Comparison of ENCODE assay signal across 8 cellular contexts in the genomic region with DNA sequence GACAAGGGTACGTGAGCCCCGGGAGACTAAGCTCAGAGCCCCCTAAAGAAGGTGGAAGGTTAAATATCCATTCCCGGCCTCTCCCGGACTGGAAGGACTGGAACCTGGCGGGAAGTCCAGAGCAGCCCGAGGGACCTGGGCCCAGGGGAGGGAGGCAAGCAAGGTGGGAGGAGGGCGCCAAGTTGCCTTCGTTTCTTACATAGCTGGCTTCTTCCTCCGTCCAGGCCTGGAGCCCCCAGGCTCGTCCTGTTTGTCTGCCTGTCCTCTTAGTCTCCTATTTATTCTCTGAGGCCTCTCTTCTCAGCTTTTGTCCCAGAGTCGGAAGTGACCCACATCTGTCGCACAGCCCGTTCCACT. TPM values are rescaled to one million over a fixed set of nuclear protein-coding genes. Genes with fewer than 3 reads are reported as not detected.
DNase-seq lines count a peak whose midpoint lies in the region; ATAC-seq and TF ChIP-seq lines count a peak whose summit lies in the region.

No MANE protein-coding gene starts in this region.

- ATAC-seq in GM18511 (IDR thresholded peaks at IDR 0.05; ENCODE audit: unreplicated experiment) = peak; percentile 0
- no peak for ATAC-seq in HG02571 (IDR thresholded peaks at IDR 0.05; ENCODE audit: unreplicated experiment)
- no peak for ATAC-seq in HG03469 (IDR thresholded peaks at IDR 0.05; ENCODE audit: unreplicated experiment)

- DNase-seq in PC-9 = no peak
- peak; percentile 58 for DNase-seq in ecto neural progenitor cell (ENCODE audit: low spot score)
- DNase-seq in NCI-H146 treated with DMSO at 0.1 percent for 48 hours (lab: John Stamatoyannopoulos, UW; ENCODE audit: unreplicated experiment) = no peak
- no peak for DNase-seq in NCI-H2171 treated with DMSO at 0.1 percent for 48 hours (lab: John Stamatoyannopoulos, UW)

- H3K27ac Mint-ChIP-seq in nephron = peak overlapping the region; percentile 89 to 96 (median 90)

- H3K27me3 ChIP-seq in PC-9 (ENCODE audit: insufficient read depth, low read depth) = no peaks in the 10 kb centered on the region

- peaks cover 28% of the 10 kb centered on the region for H3K4me1 Mint-ChIP-seq in nephron

- no TSS peak for BruUV-seq in PC-9 (replicated peaks; lab: Mats Ljungman, UMichigan)

- peaks cover 4% of the 10 kb centered on the region; the same call in 1 of the 2 replicates for H3F3A ChIP-seq in PC-9 (ENCODE audit: insufficient read depth, low read depth)

- intact Hi-C loops in PC-9 (cut with micrococcal nuclease; ENCODE audit: unreplicated experiment) = loop anchor here (1.0 to 5.0 kb wide), 2 partner anchors 15 to 67 kb away; partner anchors contain the start of gene IRF9

- peak overlapping the region; percentile 57 for H3K27ac ChIP-seq in PC-9

- peak overlapping the region; percentile 78 for H3K4me3 ChIP-seq in PC-9

- no peaks in the 10 kb centered on the region for H3K9me3 ChIP-seq in PC-9 (ENCODE audit: insufficient read depth, low read depth)

- peak overlapping the region; percentile 94 to 97 (median 95) for H3K4me3 Mint-ChIP-seq in nephron

- H3K4me1 ChIP-seq in PC-9 (replicated peaks; ENCODE audit: insufficient read depth) = peaks cover 12% of the 10 kb centered on the region

- no peaks in the 10 kb centered on the region for H3K36me3 Mint-ChIP-seq in nephron (ENCODE audit: low read depth)

- H2AFZ ChIP-seq in PC-9 = peak overlapping the region; percentile 91

- no peaks in the 10 kb centered on the region for H3K9me3 Mint-ChIP-seq in nephron

- CTCF ChIA-PET in PC-9 (lab: Charles Lee) = interaction anchor here (0.6 to 1.2 kb wide), 4 partner anchors 14 to 212 kb away, joined by 3 to 4 read pairs (median 3); no protein-coding TSS in a partner anchor

- no peaks in the 10 kb centered on the region for H3K36me3 ChIP-seq in PC-9 (ENCODE audit: low read depth)

- peak overlapping the region; percentile 91 for H3K4me2 ChIP-seq in PC-9

- peaks cover 7% of the 10 kb centered on the region for H3K27me3 Mint-ChIP-seq in nephron (ENCODE audit: low read depth)

- no peak for TF ChIP-seq CTCF in PC-9 (conservative IDR thresholded peaks at IDR 0.05)
- TF ChIP-seq CTCF in nephron (IDR thresholded peaks at IDR 0.05; ENCODE audit: unreplicated experiment in 3 of 3) = no peak

- peaks cover 12% of the 10 kb centered on the region for H3K79me2 ChIP-seq in PC-9 (ENCODE audit: low read depth)

- POLR2A ChIA-PET in PC-9 (lab: Charles Lee; ENCODE audit: unreplicated experiment) = interaction anchor here (0.6 to 0.7 kb wide), 2 partner anchors 14 to 20 kb away, joined by 3 read pairs; partner anchors contain the start of gene NRL

- H4K20me1 ChIP-seq in PC-9 (ENCODE audit: insufficient read depth) = no peaks in the 10 kb centered on the region

- 0 out of 2 replicates have a peak, but pooled peaks cover 3% of the 10 kb centered on the region for H3K9me2 ChIP-seq in PC-9 (ENCODE audit: insufficient read depth)

RNA-seq across cellular contexts. Expression of gene PCK2, which starts 0.7 kb away (rescaled TPM):
- total RNA-seq in PC-9 (2021) = 77.4 and 113 TPM in 2 replicates

RNA-seq across cellular contexts. Expression of gene DCAF11, which starts 19.8 kb away (rescaled TPM):
- total RNA-seq in PC-9 (2021) = 52.7 and 87.6 TPM in 2 replicates

RNA-seq across cellular contexts. Expression of gene NRL, which starts 19.9 kb away (rescaled TPM):
- 1.2 and 2.3 TPM in 2 replicates for total RNA-seq in PC-9 (2021)

RNA-seq across cellular contexts. Expression of gene CPNE6, which starts 23.5 kb away (rescaled TPM):
- total RNA-seq in PC-9 (2021) = not detected in 2 replicates

RNA-seq across cellular contexts. Expression of gene FITM1, which starts 35.6 kb away (rescaled TPM):
- total RNA-seq in PC-9 (2021) = 0.48 and 0.72 TPM in 2 replicates
